28 cellular contexts compared by ENCODE assay signal in genomic region chr7:20895563-20895962, GRCh38.
DNase-seq lines count a peak whose midpoint lies in the region; ATAC-seq, FAIRE-seq and TF ChIP-seq lines count a peak whose summit lies in the region.
"Had no signal": no experiment of that assay in that cellular context is flagged by ENCODE, and none has a peak within 500 bp of the region (broad histone marks: within the 10 kb centered on the region; RNA-seq: fewer than 3 reads in every experiment).

No MANE protein-coding gene starts in this region.

- TF ChIP-seq CTCF in NB4 (IDR thresholded peaks at IDR 0.05; ENCODE audit: low read depth, low read length) (no peak), left lung (IDR thresholded peaks at IDR 0.05) (no peak), GM10266 (IDR thresholded peaks at IDR 0.05; ENCODE audit: control insufficient read depth, insufficient read depth, low read depth, missing control alignments) (no peak)

- H3K4me3 ChIP-seq in NB4 (ENCODE audit: low read depth, low read length), result no peak overlapping the region
- no peak overlapping the region for H3K4me3 ChIP-seq in left lung
- H3K4me3 ChIP-seq: dorsolateral prefrontal cortex, gastrocnemius medialis, GM23248, psoas muscle, tibial artery had no signal

- TF ChIP-seq POLR2A in H54 (IDR thresholded peaks at IDR 0.05; ENCODE audit: low read depth, low read length) (no peak), NB4 (IDR thresholded peaks at IDR 0.05; ENCODE audit: extremely low read depth, insufficient read length) (no peak)

- H3K27me3 ChIP-seq in left lung, result no peaks in the 10 kb centered on the region
- H3K27me3 ChIP-seq: gastrocnemius medialis, tibial artery had no signal

- H3K9me3 ChIP-seq in left lung, result peaks cover 0 to 2% of the 10 kb centered on the region in 2 donors
- H3K9me3 ChIP-seq: gastrocnemius medialis, psoas muscle, tibial artery had no signal

- DNase-seq in H54 (ENCODE audit: insufficient read length, low spot score) (no peak), NB4 (ENCODE audit: low read depth) (peak; percentile 16), RPMI7951 (ENCODE audit: low read depth) (peak; percentile 60), foreskin melanocyte (peak; percentile 97), nucleus accumbens (lab: John Stamatoyannopoulos, UW) (no peak), left lung (no peak), GM10266 (ENCODE audit: extremely low spot score) (no peak), midbrain (lab: John Stamatoyannopoulos, UW) (no peak)
- DNase-seq: ACHN; activated CD4-positive, alpha-beta T cell treated with anti-CD3 and anti-CD28 coated beads for 36 hours; activated CD8-positive, alpha-beta T cell treated with anti-CD3 and anti-CD28 coated beads, Interleukin-2, amount 10 ng/mL, durations not matched to agents 7 days and 5 days; amniotic stem cell; CD8-positive, alpha-beta memory T cell; dorsolateral prefrontal cortex; gastrocnemius medialis; GM23248; naive thymus-derived CD8-positive, alpha-beta T cell; NCI-H1417; NCI-H2029 treated with DMSO at 0.1 percent for 48 hours; NCI-H345; OCI-M1; psoas muscle; SHP77; stimulated activated CD4-positive, alpha-beta T cell treated with anti-CD3 and anti-CD28 coated beads, Interleukin-12 subunit alpha, Interleukin-12 subunit beta, amount 100 ng/mL, for 4 hours; stimulated activated CD4-positive, alpha-beta T cell treated with anti-CD3 and anti-CD28 coated beads, Interleukin-2, amount 100 ng/mL, for 48 hours; tibial artery had no signal

- no peaks in the 10 kb centered on the region for H3K36me3 ChIP-seq in left lung
- H3K36me3 ChIP-seq: gastrocnemius medialis, tibial artery had no signal

- FAIRE-seq in H54 (lab: Jason Lieb, UNC), result peak; percentile 66
- FAIRE-seq: endometrium had no signal

- no peaks in the 10 kb centered on the region for H3K4me1 ChIP-seq in left lung
- H3K4me1 ChIP-seq: gastrocnemius medialis, psoas muscle, tibial artery had no signal

- ATAC-seq in left lung, result no peak
- ATAC-seq: activated CD4-positive, alpha-beta T cell treated with anti-CD3 and anti-CD28 coated beads for 36 hours; activated CD8-positive, alpha-beta T cell treated with anti-CD3 and anti-CD28 coated beads, Interleukin-2, amount 10 ng/mL, durations not matched to agents 7 days and 5 days; gastrocnemius medialis; naive thymus-derived CD8-positive, alpha-beta T cell; psoas muscle; sciatic nerve had no signal

- no peak overlapping the region for H3K27ac ChIP-seq in left lung
- H3K27ac ChIP-seq: dorsolateral prefrontal cortex, gastrocnemius medialis, GM23248, psoas muscle, tibial artery had no signal

- intact Hi-C loops in left lung (cut with DNase I), result no loop called here

Comparison
In these comparisons a context has a peak if more than half of its experiments do, and no peak if none do; other contexts are left out.
1. DNase-seq: peak in NB4 (single experiment), RPMI7951 (single experiment) and foreskin melanocyte (single experiment); none in H54 (single experiment), nucleus accumbens (0 of 56), left lung (0 of 2), GM10266 (single experiment) and midbrain (single experiment).